In genomic region chr14:71061458-71061857, GRCh38 we compare ENCODE assay signal across 20 cellular contexts.
DNase-seq lines count a peak whose midpoint lies in the region; ATAC-seq and TF ChIP-seq lines count a peak whose summit lies in the region.
"Had no signal": no experiment of that assay in that cellular context is flagged by ENCODE, and none has a peak within 500 bp of the region (broad histone marks: within the 10 kb centered on the region; RNA-seq: fewer than 3 reads in every experiment).

No MANE protein-coding gene starts in this region.

- H3K27ac ChIP-seq in HEK293 (ENCODE audit: extremely low read depth, low read depth, low read length) (no peak overlapping the region), adrenal gland (no peak overlapping the region)
- H3K27ac ChIP-seq: heart right ventricle, ovary had no signal

- H3K36me3 ChIP-seq in HEK293 (ENCODE audit: control insufficient read depth in 2 of 2, insufficient read depth in 1 of 2, low read length in 2 of 2) (peaks cover 19 to 77% of the 10 kb centered on the region in 2 experiments), adrenal gland (replicated peaks in 1 of 2) (peaks cover 0 to 49% of the 10 kb centered on the region in 2 donors)
- H3K36me3 ChIP-seq: ovary had no signal

- CTCF ChIA-PET in activated CD8-positive, alpha-beta T cell treated with anti-CD3 and anti-CD28 coated beads for 36 hours (lab: Charles Lee) = interaction anchor here (0.8 to 3.0 kb wide), 5 partner anchors 11 to 42 kb away, joined by 3 to 11 read pairs (median 4); no protein-coding TSS in a partner anchor
- CTCF ChIA-PET in activated CD8-positive, alpha-beta T cell treated with anti-CD3 and anti-CD28 coated beads, Interleukin-2, amount 10 ng/mL, durations not matched to agents 7 days and 5 days (lab: Charles Lee) = interaction anchor here (2.0 kb wide), 1 partner anchor 11 kb away, joined by 6 read pairs; no protein-coding TSS in a partner anchor
- CTCF ChIA-PET in HEK293 (lab: Yijun Ruan, JAX) = interaction anchor here (1.1 to 1.3 kb wide), 2 partner anchors 11 kb away, joined by 3 to 6 read pairs; no protein-coding TSS in a partner anchor

- no peaks in the 10 kb centered on the region for H3K27me3 ChIP-seq in adrenal gland
- H3K27me3 ChIP-seq: heart right ventricle, ovary had no signal

- no peak for ATAC-seq in activated CD8-positive, alpha-beta T cell treated with anti-CD3 and anti-CD28 coated beads for 36 hours
- ATAC-seq in activated CD8-positive, alpha-beta T cell treated with anti-CD3 and anti-CD28 coated beads, Interleukin-2, amount 10 ng/mL, durations not matched to agents 7 days and 5 days = no peak
- no peak for ATAC-seq in natural killer cell treated with Interleukin-12 subunit alpha and Interleukin-12 subunit beta and Interleukin-15 and Interleukin-18, amount 100 ng/mL, for 72 hours
- ATAC-seq in GM19452 (IDR thresholded peaks at IDR 0.05; ENCODE audit: unreplicated experiment) = no peak
- ATAC-seq: A549, heart right ventricle, sciatic nerve had no signal

- no peaks in the 10 kb centered on the region for H3K4me1 ChIP-seq in HEK293 (ENCODE audit: control insufficient read depth, insufficient read depth, low read length)
- H3K4me1 ChIP-seq in adrenal gland (replicated peaks in 1 of 2) = no peaks in the 10 kb centered on the region
- H3K4me1 ChIP-seq: heart right ventricle had no signal

- POLR2A ChIA-PET in activated CD8-positive, alpha-beta T cell treated with anti-CD3 and anti-CD28 coated beads for 36 hours (lab: Charles Lee) = interaction anchor here (0.6 to 0.7 kb wide), 2 partner anchors 22 to 273 kb away, joined by 4 read pairs; no protein-coding TSS in a partner anchor
- POLR2A ChIA-PET in activated CD8-positive, alpha-beta T cell treated with anti-CD3 and anti-CD28 coated beads, Interleukin-2, amount 10 ng/mL, durations not matched to agents 7 days and 5 days (lab: Charles Lee) = interaction anchor here (0.7 kb wide), 1 partner anchor 1714 kb away, joined by 3 read pairs; no protein-coding TSS in a partner anchor
- POLR2A ChIA-PET in HEK293 (lab: Yijun Ruan, JAX) = no interaction called here

- H3K4me3 ChIP-seq in HEK293 (ENCODE audit: low read depth, low read length) (no peak overlapping the region), adrenal gland (no peak overlapping the region)
- H3K4me3 ChIP-seq: A549, heart right ventricle, ovary had no signal

- no peaks in the 10 kb centered on the region for H3K9me3 ChIP-seq in HEK293 (ENCODE audit: control insufficient read depth, insufficient read depth, low read depth, low read length)
- H3K9me3 ChIP-seq in adrenal gland (replicated peaks in 1 of 3) = no peaks in the 10 kb centered on the region
- H3K9me3 ChIP-seq: ovary had no signal

- H3K4me3 Mint-ChIP-seq in activated CD8-positive, alpha-beta T cell treated with anti-CD3 and anti-CD28 coated beads for 36 hours = no peak overlapping the region
- H3K4me3 Mint-ChIP-seq in activated CD8-positive, alpha-beta T cell treated with anti-CD3 and anti-CD28 coated beads, Interleukin-2, amount 10 ng/mL, durations not matched to agents 7 days and 5 days = no peak overlapping the region
- H3K4me3 Mint-ChIP-seq in endothelial cell (ENCODE audit: unreplicated experiment) = peak overlapping the region; percentile 19
- no peak overlapping the region for H3K4me3 Mint-ChIP-seq in natural killer cell treated with Interleukin-12 subunit alpha and Interleukin-12 subunit beta and Interleukin-15 and Interleukin-18, amount 100 ng/mL, for 72 hours
- H3K4me3 Mint-ChIP-seq: activated T-helper 1 cell treated with anti-CD3 and anti-CD28 coated beads, Interleukin-12 subunit alpha, Interleukin-12 subunit beta, Interleukin-2, Interleukin-4 antibody, amounts not matched to agents 30 ng/mL and 10 ng/mL and 1 ng/mL, durations not matched to agents 14 hours and 24 hours and 36 hours; CD14-positive monocyte had no signal

- H3K36me3 Mint-ChIP-seq in activated CD8-positive, alpha-beta T cell treated with anti-CD3 and anti-CD28 coated beads for 36 hours (ENCODE audit: low read depth) = peaks cover 66% of the 10 kb centered on the region
- H3K36me3 Mint-ChIP-seq in activated CD8-positive, alpha-beta T cell treated with anti-CD3 and anti-CD28 coated beads, Interleukin-2, amount 10 ng/mL, durations not matched to agents 7 days and 5 days (ENCODE audit: low read depth) = peaks cover 81% of the 10 kb centered on the region
- H3K36me3 Mint-ChIP-seq in endothelial cell (ENCODE audit: low read depth, unreplicated experiment) = peaks cover 37% of the 10 kb centered on the region
- H3K36me3 Mint-ChIP-seq in natural killer cell treated with Interleukin-12 subunit alpha and Interleukin-12 subunit beta and Interleukin-15 and Interleukin-18, amount 100 ng/mL, for 72 hours = peaks cover 46% of the 10 kb centered on the region

- 90 to 100% (median 97%) methylated on average over 1 of the region's 1 CpG for WGBS in adrenal gland, 4 donors

- peaks cover 3% of the 10 kb centered on the region for H3K4me1 Mint-ChIP-seq in activated CD8-positive, alpha-beta T cell treated with anti-CD3 and anti-CD28 coated beads for 36 hours (ENCODE audit: low read depth)
- no peaks in the 10 kb centered on the region for H3K4me1 Mint-ChIP-seq in activated CD8-positive, alpha-beta T cell treated with anti-CD3 and anti-CD28 coated beads, Interleukin-2, amount 10 ng/mL, durations not matched to agents 7 days and 5 days (ENCODE audit: low read depth)
- peaks cover 2% of the 10 kb centered on the region for H3K4me1 Mint-ChIP-seq in endothelial cell (ENCODE audit: unreplicated experiment)
- peaks cover 13 to 16% of the 10 kb centered on the region in 2 donors for H3K4me1 Mint-ChIP-seq in natural killer cell treated with Interleukin-12 subunit alpha and Interleukin-12 subunit beta and Interleukin-15 and Interleukin-18, amount 100 ng/mL, for 72 hours (ENCODE audit: low read depth in 2 of 2)
- H3K4me1 Mint-ChIP-seq: CD14-positive monocyte had no signal

- DNase-seq in activated CD8-positive, alpha-beta T cell treated with anti-CD3 and anti-CD28 coated beads for 36 hours = no peak
- no peak for DNase-seq in activated CD8-positive, alpha-beta T cell treated with anti-CD3 and anti-CD28 coated beads, Interleukin-2, amount 10 ng/mL, durations not matched to agents 7 days and 5 days
- DNase-seq in endothelial cell (ENCODE audit: low spot score) (no peak), adrenal gland (no peak)
- DNase-seq in natural killer cell treated with Interleukin-12 subunit alpha and Interleukin-12 subunit beta and Interleukin-15 and Interleukin-18, amount 100 ng/mL, for 72 hours (ENCODE audit: low spot score) = no peak
- no peak for DNase-seq in effector CD8-positive, alpha-beta T cell (lab: John Stamatoyannopoulos, UW)
- DNase-seq: amygdala; DND-41; heart right ventricle; NCI-H1048; NCI-H1930; NK-92 treated with Interleukin-12 subunit alpha and Interleukin-12 subunit beta, amount 100 ng/mL, for 24 hours; ovary; stimulated activated CD4-positive, alpha-beta T cell treated with anti-CD3 and anti-CD28 coated beads, Interleukin-1b, Interleukin-23, amount 100 ng/mL, for 48 hours had no signal

- peak overlapping the region; percentile 51 for H3K27ac Mint-ChIP-seq in activated CD8-positive, alpha-beta T cell treated with anti-CD3 and anti-CD28 coated beads for 36 hours
- no peak overlapping the region for H3K27ac Mint-ChIP-seq in activated CD8-positive, alpha-beta T cell treated with anti-CD3 and anti-CD28 coated beads, Interleukin-2, amount 10 ng/mL, durations not matched to agents 7 days and 5 days
- no peak overlapping the region for H3K27ac Mint-ChIP-seq in endothelial cell (ENCODE audit: unreplicated experiment)
- peak overlapping the region; percentile 17 to 19 for H3K27ac Mint-ChIP-seq in natural killer cell treated with Interleukin-12 subunit alpha and Interleukin-12 subunit beta and Interleukin-15 and Interleukin-18, amount 100 ng/mL, for 72 hours
- H3K27ac Mint-ChIP-seq: activated T-helper 1 cell treated with anti-CD3 and anti-CD28 coated beads, Interleukin-12 subunit alpha, Interleukin-12 subunit beta, Interleukin-2, Interleukin-4 antibody, amounts not matched to agents 30 ng/mL and 10 ng/mL and 1 ng/mL, durations not matched to agents 14 hours and 24 hours and 36 hours had no signal

- no peak for TF ChIP-seq CTCF in activated CD8-positive, alpha-beta T cell treated with anti-CD3 and anti-CD28 coated beads for 36 hours (IDR thresholded peaks at IDR 0.05)
- TF ChIP-seq CTCF in HEK293 (tag by site-specific recombination; IDR thresholded peaks at IDR 0.05) (no peak), endothelial cell (IDR thresholded peaks at IDR 0.05; ENCODE audit: unreplicated experiment) (no peak), adrenal gland (IDR thresholded peaks at IDR 0.05) (no peak)

- intact Hi-C loops in activated CD8-positive, alpha-beta T cell treated with anti-CD3 and anti-CD28 coated beads for 36 hours (cut with micrococcal nuclease) = no loop called here
- intact Hi-C loops in adrenal gland (cut with DNase I) = no loop called here

- H3K9me3 Mint-ChIP-seq in activated CD8-positive, alpha-beta T cell treated with anti-CD3 and anti-CD28 coated beads for 36 hours = peaks cover 5% of the 10 kb centered on the region
- peaks cover 3% of the 10 kb centered on the region for H3K9me3 Mint-ChIP-seq in activated CD8-positive, alpha-beta T cell treated with anti-CD3 and anti-CD28 coated beads, Interleukin-2, amount 10 ng/mL, durations not matched to agents 7 days and 5 days (ENCODE audit: insufficient read depth)
- no peaks in the 10 kb centered on the region for H3K9me3 Mint-ChIP-seq in endothelial cell (ENCODE audit: unreplicated experiment)
- H3K9me3 Mint-ChIP-seq in natural killer cell treated with Interleukin-12 subunit alpha and Interleukin-12 subunit beta and Interleukin-15 and Interleukin-18, amount 100 ng/mL, for 72 hours = peaks cover 4% of the 10 kb centered on the region

- TF ChIP-seq POLR2A in adrenal gland (IDR thresholded peaks at IDR 0.05) = no peak

- no peaks in the 10 kb centered on the region for H3K27me3 Mint-ChIP-seq in activated CD8-positive, alpha-beta T cell treated with anti-CD3 and anti-CD28 coated beads for 36 hours
- H3K27me3 Mint-ChIP-seq in activated CD8-positive, alpha-beta T cell treated with anti-CD3 and anti-CD28 coated beads, Interleukin-2, amount 10 ng/mL, durations not matched to agents 7 days and 5 days (ENCODE audit: low read depth) = no peaks in the 10 kb centered on the region
- H3K27me3 Mint-ChIP-seq in endothelial cell (ENCODE audit: unreplicated experiment) = no peaks in the 10 kb centered on the region
- H3K27me3 Mint-ChIP-seq in natural killer cell treated with Interleukin-12 subunit alpha and Interleukin-12 subunit beta and Interleukin-15 and Interleukin-18, amount 100 ng/mL, for 72 hours = no peaks in the 10 kb centered on the region

TF ChIP-seq in HEK293, 187 proteins besides CTCF, POLR2A, EP300 and RAD21 (continues in another document):
- TF ChIP-seq ZNF488 (tag by site-specific recombination; IDR thresholded peaks at IDR 0.05) = no peak

Comparison
In these comparisons a context has a peak if more than half of its experiments do, and no peak if none do; other contexts are left out.
1. H3K27ac Mint-ChIP-seq: peak in activated CD8-positive, alpha-beta T cell treated with anti-CD3 and anti-CD28 coated beads for 36 hours (single experiment) and natural killer cell treated with Interleukin-12 subunit alpha and Interleukin-12 subunit beta and Interleukin-15 and Interleukin-18, amount 100 ng/mL, for 72 hours (2 of 2); none in activated CD8-positive, alpha-beta T cell treated with anti-CD3 and anti-CD28 coated beads, Interleukin-2, amount 10 ng/mL, durations not matched to agents 7 days and 5 days (single experiment) and endothelial cell (single experiment).